Comparison of ENCODE assay signal across 8 cellular contexts in genomic region chr14:104801284-104802119, GRCh38. TPM values are rescaled to one million over a fixed set of nuclear protein-coding genes. Genes with fewer than 3 reads are reported as not detected.
DNase-seq lines count a peak whose midpoint lies in the region; ATAC-seq and TF ChIP-seq lines count a peak whose summit lies in the region.

No MANE protein-coding gene starts in this region.

- peaks cover 27% of the 10 kb centered on the region for H3K4me1 ChIP-seq in OCI-LY3 (ENCODE audit: low read length)
- H3K4me1 ChIP-seq in neuronal stem cell (ENCODE audit: control insufficient read depth in 2 of 2, insufficient read depth in 1 of 2, low read depth in 1 of 2, low read length in 2 of 2), result peaks cover 7 to 33% of the 10 kb centered on the region in 2 donors

- no peak overlapping the region for H2AFZ ChIP-seq in OCI-LY3 (ENCODE audit: low read depth, low read length)
- peak overlapping the region; percentile 86 for H2AFZ ChIP-seq in neuronal stem cell (ENCODE audit: low read length)

- H3K4ac ChIP-seq in neuronal stem cell (ENCODE audit: low read length), result no peak overlapping the region

- no peaks in the 10 kb centered on the region for H4K20me1 ChIP-seq in OCI-LY3 (ENCODE audit: insufficient read depth, low read length)

- H3K36me3 ChIP-seq in OCI-LY3 (replicated peaks; ENCODE audit: low read depth, low read length) (no peaks in the 10 kb centered on the region), neuronal stem cell (replicated peaks in 1 of 2; ENCODE audit: control insufficient read depth in 2 of 2, insufficient read depth in 2 of 2, low read length in 2 of 2) (no peaks in the 10 kb centered on the region)

- H3K14ac ChIP-seq in neuronal stem cell (ENCODE audit: low read length), result peak overlapping the region; percentile 79

- no peak overlapping the region for H4K8ac ChIP-seq in neuronal stem cell (ENCODE audit: low read depth, low read length)

- H4K91ac ChIP-seq in neuronal stem cell (ENCODE audit: low read depth, low read length, poor library complexity), result no peak overlapping the region

- TF ChIP-seq CTCF in Calu3 (IDR thresholded peaks at IDR 0.05; ENCODE audit: unreplicated experiment), result no peak
- TF ChIP-seq CTCF in OCI-LY3 (IDR thresholded peaks at IDR 0.05; ENCODE audit: low read depth, low read length), result no peak
- TF ChIP-seq CTCF in endothelial cell (IDR thresholded peaks at IDR 0.05; ENCODE audit: unreplicated experiment), result no peak

- peak overlapping the region; percentile 64 for H2BK15ac ChIP-seq in neuronal stem cell (ENCODE audit: low read length)

- H3K27ac ChIP-seq in OCI-LY3 (ENCODE audit: low read length) (no peak overlapping the region), neuronal stem cell (replicated peaks; ENCODE audit: low read length) (no peak overlapping the region)

- peak overlapping the region; percentile 99 for H3K4me2 ChIP-seq in OCI-LY3 (ENCODE audit: low read length)
- H3K4me2 ChIP-seq in neuronal stem cell (ENCODE audit: insufficient read depth, low read length, poor library complexity, severe bottlenecking), result peak overlapping the region; percentile 82

- peak overlapping the region; percentile 9 for H2BK12ac ChIP-seq in neuronal stem cell (ENCODE audit: low read length)

- peak overlapping the region; percentile 86 for H2AK5ac ChIP-seq in neuronal stem cell (ENCODE audit: low read depth, low read length)

- H3K36me3 Mint-ChIP-seq in Calu3 (ENCODE audit: insufficient read depth, unreplicated experiment) (peaks cover 18% of the 10 kb centered on the region), endothelial cell (ENCODE audit: low read depth, unreplicated experiment) (no peaks in the 10 kb centered on the region)

- H3K27me3 ChIP-seq in OCI-LY3 (ENCODE audit: low read depth, low read length), result peaks cover 38% of the 10 kb centered on the region
- H3K27me3 ChIP-seq in neuronal stem cell (ENCODE audit: control insufficient read depth in 3 of 3, insufficient read depth in 3 of 3, low read depth in 1 of 3, low read length in 3 of 3), result peaks cover 20 to 67% (median 57%) of the 10 kb centered on the region in 3 experiments

- DNase-seq in Calu3 (no peak), endothelial cell (ENCODE audit: low spot score) (no peak), neuronal stem cell (ENCODE audit: low spot score) (no peak), NK-92 (lab: John Stamatoyannopoulos, UW; ENCODE audit: unreplicated experiment) (no peak), middle frontal gyrus (ENCODE audit: extremely low spot score, low spot score) (no peak), HT-29 (ENCODE audit: low spot score) (no peak)

- H3K18ac ChIP-seq in neuronal stem cell (ENCODE audit: low read length), result peak overlapping the region; percentile 87

- H3K9ac ChIP-seq in OCI-LY3 (ENCODE audit: low read length), result peak overlapping the region; percentile 67
- peak overlapping the region; percentile 88 for H3K9ac ChIP-seq in neuronal stem cell (ENCODE audit: low read depth, low read length, poor library complexity)

- WGBS in neuronal stem cell (ENCODE audit: extremely low coverage in 2 of 2, insufficient read length in 2 of 2, insufficient replicate concordance in 1 of 2), 2 donors, result no CpG with 5 or more reads among the region's 55 CpGs

- no peak overlapping the region for H2BK120ac ChIP-seq in neuronal stem cell (ENCODE audit: low read depth, low read length)

- TSS peak; percentile 34 for BruUV-seq in Calu3 (replicated peaks; lab: Mats Ljungman, UMichigan)

- CTCF ChIA-PET in Calu3 (lab: Charles Lee), result interaction anchor here (1.0 kb wide), 1 partner anchor 25 kb away, joined by 3 read pairs; no protein-coding TSS in a partner anchor

- H3K4me3 Mint-ChIP-seq in Calu3 (ENCODE audit: low read depth, unreplicated experiment) (peak overlapping the region; percentile 87), endothelial cell (ENCODE audit: unreplicated experiment) (peak overlapping the region; percentile 87)

- H3K27ac Mint-ChIP-seq in Calu3 (ENCODE audit: unreplicated experiment), result peak overlapping the region; percentile 75
- no peak overlapping the region for H3K27ac Mint-ChIP-seq in endothelial cell (ENCODE audit: unreplicated experiment)

- intact Hi-C loops in Calu3 (cut with micrococcal nuclease; ENCODE audit: unreplicated experiment), result no loop called here

- peaks cover 17% of the 10 kb centered on the region for H3K4me1 Mint-ChIP-seq in Calu3 (ENCODE audit: low read depth, unreplicated experiment)
- peaks cover 11% of the 10 kb centered on the region for H3K4me1 Mint-ChIP-seq in endothelial cell (ENCODE audit: unreplicated experiment)

- H3K23ac ChIP-seq in neuronal stem cell (ENCODE audit: low read depth, low read length, poor library complexity), result peak overlapping the region; percentile 99

- no peaks in the 10 kb centered on the region for H3K79me2 ChIP-seq in OCI-LY3 (ENCODE audit: low read length)

- no peak overlapping the region for H2BK5ac ChIP-seq in neuronal stem cell (ENCODE audit: low read length)

- no peak for ATAC-seq in GM19328 (IDR thresholded peaks at IDR 0.05; ENCODE audit: unreplicated experiment)

- H3K27me3 Mint-ChIP-seq in Calu3 (ENCODE audit: unreplicated experiment), result no peaks in the 10 kb centered on the region
- peaks cover 22% of the 10 kb centered on the region for H3K27me3 Mint-ChIP-seq in endothelial cell (ENCODE audit: unreplicated experiment)

- H3K9me3 ChIP-seq in OCI-LY3 (ENCODE audit: insufficient read depth, low read length) (no peaks in the 10 kb centered on the region), neuronal stem cell (replicated peaks in 1 of 2; ENCODE audit: control insufficient read depth in 2 of 2, insufficient read depth in 1 of 2, low read depth in 1 of 2, low read length in 2 of 2) (peaks cover 0 to 1% of the 10 kb centered on the region in 2 donors)

- peak overlapping the region; percentile 94 for H3K4me3 ChIP-seq in OCI-LY3 (ENCODE audit: low read length)
- peak overlapping the region; percentile 45 to 79 for H3K4me3 ChIP-seq in neuronal stem cell (ENCODE audit: low read length in 2 of 2)

- H3K9me3 Mint-ChIP-seq in Calu3 (ENCODE audit: low read depth, unreplicated experiment) (no peaks in the 10 kb centered on the region), endothelial cell (ENCODE audit: unreplicated experiment) (no peaks in the 10 kb centered on the region)

- peaks cover 3% of the 10 kb centered on the region for H3K79me1 ChIP-seq in neuronal stem cell (ENCODE audit: low read depth, low read length)

RNA-seq across cellular contexts. Expression of gene ZBTB42, which starts 0.6 kb away (rescaled TPM):
- total RNA-seq in Calu3 (2022), result 11.8 and 13.9 TPM in 2 replicates
- 2.4 TPM for total RNA-seq in endothelial cell (ENCODE audit: unreplicated experiment)
- 0.95 TPM for polyA plus RNA-seq in neuronal stem cell (2013, experiment 1 of 2)
- 0.87 TPM for polyA plus RNA-seq in neuronal stem cell (2013, experiment 2 of 2)
- 12.1 and 17.2 TPM in 2 replicates for total RNA-seq in HT-29 (2014; rRNA removed; shearing (Covaris generic))

RNA-seq across cellular contexts. Expression of gene AKT1, which starts 6.0 kb away (rescaled TPM):
- total RNA-seq in Calu3 (2022) (118 and 120 TPM in 2 replicates), endothelial cell (ENCODE audit: unreplicated experiment) (133 TPM)
- polyA plus RNA-seq in neuronal stem cell (2013, experiment 1 of 2), result 84.4 TPM
- 82.3 TPM for polyA plus RNA-seq in neuronal stem cell (2013, experiment 2 of 2)
- 161 and 168 TPM in 2 replicates for total RNA-seq in HT-29 (2014; rRNA removed; shearing (Covaris generic))

RNA-seq across cellular contexts. Expression of gene SIVA1, which starts 48.6 kb away (rescaled TPM):
- total RNA-seq in Calu3 (2022) (72.3 and 73.3 TPM in 2 replicates), endothelial cell (ENCODE audit: unreplicated experiment) (84.3 TPM)
- 109 TPM for polyA plus RNA-seq in neuronal stem cell (2013, experiment 1 of 2)
- 114 TPM for polyA plus RNA-seq in neuronal stem cell (2013, experiment 2 of 2)
- total RNA-seq in HT-29 (2014; rRNA removed; shearing (Covaris generic)), result 243 and 250 TPM in 2 replicates
